Comparison of ENCODE assay signal across 29 cellular contexts in the genomic region with DNA sequence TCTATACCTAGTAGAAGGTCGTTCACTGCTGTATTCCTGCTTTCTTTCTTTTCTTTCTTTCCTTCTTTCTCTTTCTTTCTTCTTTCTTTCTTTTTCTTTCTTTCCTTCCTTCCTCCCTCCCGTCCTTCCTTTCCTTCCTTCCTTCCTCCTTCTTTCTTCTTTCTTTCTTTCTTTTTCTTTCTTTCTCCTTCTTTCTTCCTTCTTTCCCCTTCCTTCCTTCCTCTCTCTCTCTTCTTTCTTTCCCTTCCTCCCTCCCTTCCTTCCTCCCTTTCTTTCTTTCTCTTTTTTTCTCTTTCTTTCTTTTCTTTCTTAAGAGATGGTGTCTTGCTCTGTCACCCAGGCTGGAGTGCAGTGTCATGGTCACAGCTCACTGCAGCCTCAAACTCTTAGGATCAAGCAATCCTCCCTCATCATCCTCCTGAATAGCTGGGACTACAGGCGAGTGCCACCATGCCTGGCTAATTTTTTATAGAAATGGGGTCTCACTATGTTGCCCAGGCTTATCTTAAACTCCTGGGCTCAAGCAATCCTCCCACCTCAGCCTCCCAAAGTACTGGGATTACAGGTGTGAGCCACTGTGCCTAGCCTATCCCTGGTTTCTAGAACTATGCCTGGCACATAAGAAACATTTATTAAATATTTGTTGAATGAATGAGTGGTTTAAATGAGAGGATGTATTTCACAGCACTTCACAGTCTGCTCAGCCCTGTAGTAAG. TPM values are rescaled to one million over a fixed set of nuclear protein-coding genes. Genes with fewer than 3 reads are reported as not detected.
"Had no signal": no experiment of that assay in that cellular context is flagged by ENCODE, and none has a peak within 500 bp of the region (broad histone marks: within the 10 kb centered on the region; RNA-seq: fewer than 3 reads in every experiment).

No MANE protein-coding gene starts in this region.

- H3K36me3 ChIP-seq: breast epithelium, heart left ventricle, ovary, upper lobe of left lung, vagina, WERI-Rb-1 had no signal

- ATAC-seq: esophagus mucosa; heart left ventricle; naive thymus-derived CD8-positive, alpha-beta T cell; sciatic nerve; stimulated activated memory B cell treated with anti-CD40 and anti-IgM and Interleukin-4, amounts not matched to agents 10 μg/mL and 1 μg/mL and 100 μg/mL, for 72 hours; stimulated activated naive CD8-positive, alpha-beta T cell treated with anti-CD3 and anti-CD28 coated beads, Interleukin-15, amount 100 ng/mL, for 72 hours had no signal

- H3K9me3 Mint-ChIP-seq: activated CD4-positive, alpha-beta memory T cell treated with anti-CD3 and anti-CD28 coated beads for 36 hours; activated CD4-positive, alpha-beta T cell treated with anti-CD3 and anti-CD28 coated beads, Interleukin-2, amount 10 ng/mL, durations not matched to agents 24 days and 14 days; activated T-cell treated with anti-CD3 and anti-CD28 coated beads, Interleukin-2, amount 50 U/mL, for 24 hours; dendritic cell treated with granulocyte-macrophage colony-stimulating factor and Interleukin-4, amounts not matched to agents 40 ng/mL and 50 ng/mL, for 4 days; endodermal cell; immature natural killer cell; mesothelial cell of epicardium; naive thymus-derived CD8-positive, alpha-beta T cell; stimulated activated memory B cell treated with anti-CD40 and anti-IgM and Interleukin-4, amounts not matched to agents 10 μg/mL and 1 μg/mL and 100 μg/mL, for 72 hours; stimulated activated naive CD8-positive, alpha-beta T cell treated with anti-CD3 and anti-CD28 coated beads, Interleukin-15, amount 100 ng/mL, for 72 hours had no signal

- H3K27me3 Mint-ChIP-seq: activated T-cell treated with anti-CD3 and anti-CD28 coated beads, Interleukin-2, amount 50 U/mL, for 24 hours had no signal

- DNase-seq: activated CD4-positive, alpha-beta memory T cell treated with anti-CD3 and anti-CD28 coated beads for 36 hours; activated CD4-positive, alpha-beta T cell treated with anti-CD3 and anti-CD28 coated beads, Interleukin-2, amount 10 ng/mL, durations not matched to agents 24 days and 14 days; activated naive CD4-positive, alpha-beta T cell; activated T-cell treated with anti-CD3 and anti-CD28 coated beads, Interleukin-2, amount 50 U/mL, for 24 hours; amniotic stem cell; central memory CD4-positive, alpha-beta T cell; endodermal cell; foreskin fibroblast; heart left ventricle; hypothalamus; immature natural killer cell; naive thymus-derived CD8-positive, alpha-beta T cell; ovary; stimulated activated CD4-positive, alpha-beta T cell treated with anti-CD3 and anti-CD28 coated beads, Interleukin-12 subunit alpha, Interleukin-12 subunit beta, amount 100 ng/mL, for 4 hours; stimulated activated CD4-positive, alpha-beta T cell treated with anti-CD3 and anti-CD28 coated beads, Interleukin-4, amount 100 ng/mL, for 1 hour; stimulated activated naive CD8-positive, alpha-beta T cell treated with anti-CD3 and anti-CD28 coated beads, Interleukin-15, amount 100 ng/mL, for 72 hours; substantia nigra; T-helper 9 cell; upper lobe of left lung; WERI-Rb-1 had no signal

- H3K27ac ChIP-seq: breast epithelium, heart left ventricle, ovary, skin epidermis, upper lobe of left lung, vagina, WERI-Rb-1 had no signal

- H3K27me3 ChIP-seq: breast epithelium, ovary, upper lobe of left lung, vagina had no signal

- H3K4me3 Mint-ChIP-seq: activated CD4-positive, alpha-beta memory T cell treated with anti-CD3 and anti-CD28 coated beads for 36 hours; activated CD4-positive, alpha-beta T cell treated with anti-CD3 and anti-CD28 coated beads, Interleukin-2, amount 10 ng/mL, durations not matched to agents 24 days and 14 days; activated T-cell treated with anti-CD3 and anti-CD28 coated beads, Interleukin-2, amount 50 U/mL, for 24 hours; dendritic cell treated with granulocyte-macrophage colony-stimulating factor and Interleukin-4, amounts not matched to agents 40 ng/mL and 50 ng/mL, for 4 days; endodermal cell; mesothelial cell of epicardium; stimulated activated memory B cell treated with anti-CD40 and anti-IgM and Interleukin-4, amounts not matched to agents 10 μg/mL and 1 μg/mL and 100 μg/mL, for 72 hours; stimulated activated naive CD8-positive, alpha-beta T cell treated with anti-CD3 and anti-CD28 coated beads, Interleukin-15, amount 100 ng/mL, for 72 hours had no signal

- H3K4me1 ChIP-seq: breast epithelium had no signal

- H3K4me3 ChIP-seq: breast epithelium, heart left ventricle, ovary, skin epidermis, upper lobe of left lung, vagina had no signal

- H3K9me3 ChIP-seq: breast epithelium, heart left ventricle, ovary, upper lobe of left lung, vagina had no signal

- H3K27ac Mint-ChIP-seq: activated CD4-positive, alpha-beta memory T cell treated with anti-CD3 and anti-CD28 coated beads for 36 hours; activated CD4-positive, alpha-beta T cell treated with anti-CD3 and anti-CD28 coated beads, Interleukin-2, amount 10 ng/mL, durations not matched to agents 24 days and 14 days; activated T-cell treated with anti-CD3 and anti-CD28 coated beads, Interleukin-2, amount 50 U/mL, for 24 hours; dendritic cell treated with granulocyte-macrophage colony-stimulating factor and Interleukin-4, amounts not matched to agents 40 ng/mL and 50 ng/mL, for 4 days; endodermal cell; mesothelial cell of epicardium; progenitor cell of endocrine pancreas; stimulated activated memory B cell treated with anti-CD40 and anti-IgM and Interleukin-4, amounts not matched to agents 10 μg/mL and 1 μg/mL and 100 μg/mL, for 72 hours had no signal

- H3K36me3 Mint-ChIP-seq: activated CD4-positive, alpha-beta memory T cell treated with anti-CD3 and anti-CD28 coated beads for 36 hours; immature natural killer cell; mesothelial cell of epicardium; naive thymus-derived CD8-positive, alpha-beta T cell had no signal

RNA-seq across cellular contexts. Expression of a gene that starts 11.4 kb away (rescaled TPM):
- total RNA-seq: esophagus mucosa; naive thymus-derived CD8-positive, alpha-beta T cell; vagina had no signal
- polyA plus RNA-seq: immature natural killer cell; naive thymus-derived CD8-positive, alpha-beta T cell had no signal
